ENCODE assay signal across 10 cellular contexts in the genomic region with DNA sequence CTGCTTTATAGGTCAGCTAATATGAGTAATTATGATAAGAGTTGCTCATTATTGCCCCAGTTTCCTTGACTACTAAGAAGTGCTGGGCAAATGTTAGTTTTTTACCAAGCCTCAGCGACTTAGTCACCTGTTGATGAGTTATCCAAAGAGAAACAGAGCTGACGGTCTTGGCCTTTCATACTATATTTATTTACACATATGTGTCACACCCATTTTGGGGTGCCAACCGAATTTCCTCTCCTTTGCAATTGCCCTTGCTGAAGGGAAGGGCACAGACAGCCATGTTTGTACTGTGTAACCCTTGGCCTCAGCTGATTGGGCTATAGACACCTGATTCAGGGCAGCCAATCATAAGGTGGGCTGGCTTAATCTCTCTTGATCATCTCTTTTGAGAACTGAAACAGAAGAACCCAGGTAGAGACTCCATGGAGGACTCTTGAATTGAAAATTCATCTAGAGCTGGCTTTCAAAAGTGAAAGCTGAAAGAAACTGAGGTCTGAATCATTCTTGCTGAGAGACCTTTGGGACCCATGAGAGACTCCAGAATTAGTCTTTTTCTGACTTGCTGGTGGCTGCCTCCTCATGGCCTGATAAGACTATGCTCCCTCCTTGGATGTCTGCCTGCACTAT.
DNase-seq lines count a peak whose midpoint lies in the region; ATAC-seq and TF ChIP-seq lines count a peak whose summit lies in the region.
"Had no signal": no experiment of that assay in that cellular context is flagged by ENCODE, and none has a peak within 500 bp of the region (broad histone marks: within the 10 kb centered on the region; RNA-seq: fewer than 3 reads in every experiment).

No MANE protein-coding gene starts in this region.

- H3K36me3 ChIP-seq in hepatocyte (replicated peaks; ENCODE audit: insufficient read depth, low read depth): no peaks in the 10 kb centered on the region

- H2AFZ ChIP-seq in hepatocyte: no peak overlapping the region

- no peaks in the 10 kb centered on the region for H3K79me2 ChIP-seq in hepatocyte

- no peaks in the 10 kb centered on the region for H3K9me2 ChIP-seq in hepatocyte (replicated peaks; ENCODE audit: insufficient read depth)

- H3K4me2 ChIP-seq in hepatocyte: no peak overlapping the region

- no peaks in the 10 kb centered on the region for H4K20me1 ChIP-seq in hepatocyte (ENCODE audit: insufficient read depth, poor library complexity, severe bottlenecking)

- H3K27me3 ChIP-seq in hepatocyte: no peaks in the 10 kb centered on the region

- peak; percentile 75 for DNase-seq in ELR (ENCODE audit: low read depth)
- DNase-seq in NCI-H774 (lab: John Stamatoyannopoulos, UW): peak; percentile 22
- DNase-seq in hepatocyte (ENCODE audit: low spot score): peak; percentile 53
- no peak for DNase-seq in NCI-H1694 (lab: John Stamatoyannopoulos, UW)
- no peak for DNase-seq in NCI-H524 treated with DMSO at 0.1 percent for 48 hours (lab: John Stamatoyannopoulos, UW)
- no peak for DNase-seq in NCI-H345 (lab: John Stamatoyannopoulos, UW)
- DNase-seq: effector CD8-positive, alpha-beta T cell; occipital lobe had no signal

- TF ChIP-seq CTCF in hepatocyte (IDR thresholded peaks at IDR 0.05; ENCODE audit: poor library complexity): no peak

- no peak overlapping the region for H3K4me3 ChIP-seq in hepatocyte

- no peaks in the 10 kb centered on the region for H3K9me3 ChIP-seq in hepatocyte (ENCODE audit: low read depth)

- no peaks in the 10 kb centered on the region for H3K4me1 ChIP-seq in hepatocyte (ENCODE audit: insufficient read depth)

- peak; percentile 42 for ATAC-seq in GM21576 (IDR thresholded peaks at IDR 0.05; ENCODE audit: unreplicated experiment)
- no peak for ATAC-seq in HG03097 (IDR thresholded peaks at IDR 0.05; ENCODE audit: low FRiP score, unreplicated experiment)

- H3K27ac ChIP-seq in hepatocyte: peak overlapping the region; percentile 50

- WGBS in hepatocyte (ENCODE audit: low lambda C conversion rate, missing lambda C conversion rate): 42% methylated on average over 3 of the region's 3 CpGs

Comparison
In these comparisons a context has a peak if more than half of its experiments do, and no peak if none do; other contexts are left out.
1. DNase-seq: peak in ELR (single experiment), NCI-H774 (single experiment) and hepatocyte (single experiment); none in NCI-H1694 (single experiment), NCI-H524 treated with DMSO at 0.1 percent for 48 hours (single experiment) and NCI-H345 (single experiment).